8 cellular contexts compared by ENCODE assay signal in genomic region chr13:101514695-101515275, GRCh38.
A peak's percentile ranks its signal among the peaks of the same experiment; 100 is the strongest.
DNase-seq lines count a peak whose midpoint lies in the region; ATAC-seq and TF ChIP-seq lines count a peak whose summit lies in the region.

No MANE protein-coding gene starts in this region.

- no peaks in the 10 kb centered on the region for H3K36me3 Mint-ChIP-seq in CD4-positive, alpha-beta T cell (ENCODE audit: low read depth)

- no peaks in the 10 kb centered on the region for H4K20me1 ChIP-seq in PC-9 (ENCODE audit: insufficient read depth)

- H3K36me3 ChIP-seq in PC-9 (ENCODE audit: low read depth): peaks cover 9% of the 10 kb centered on the region; the same call in 1 of the 2 replicates

- no peak overlapping the region for H3K4me2 ChIP-seq in PC-9

- H3K79me2 ChIP-seq in PC-9 (ENCODE audit: low read depth): peaks cover 56% of the 10 kb centered on the region

- no peak overlapping the region for H3K27ac ChIP-seq in CD4-positive, alpha-beta T cell (ENCODE audit: low read depth, low read length)
- no peak overlapping the region for H3K27ac ChIP-seq in PC-9
- H3K27ac ChIP-seq in dorsolateral prefrontal cortex: no peak overlapping the region

- ATAC-seq in CD4-positive, alpha-beta T cell (ENCODE audit: poor library complexity): no peak
- ATAC-seq in GM18868 (IDR thresholded peaks at IDR 0.05; ENCODE audit: unreplicated experiment) (peak; percentile 78), HG03196 (IDR thresholded peaks at IDR 0.05; ENCODE audit: unreplicated experiment) (no peak)

- H3K27me3 ChIP-seq in CD4-positive, alpha-beta T cell (ENCODE audit: control insufficient read depth, insufficient read depth, low read length): no peaks in the 10 kb centered on the region
- no peaks in the 10 kb centered on the region for H3K27me3 ChIP-seq in PC-9 (ENCODE audit: insufficient read depth, low read depth)
- no peaks in the 10 kb centered on the region for H3K27me3 ChIP-seq in dorsolateral prefrontal cortex

- no peak for DNase-seq in CD4-positive, alpha-beta T cell
- DNase-seq in Jurkat, Clone E6-1 (ENCODE audit: low read depth, low spot score): peak; percentile 36
- DNase-seq in PC-9: peak; percentile 29 to 64
- DNase-seq in dorsolateral prefrontal cortex: peak in 2 of 10 donors; percentile 23 to 28
- DNase-seq in middle frontal gyrus (ENCODE audit: extremely low spot score, low spot score): peak; percentile 44
- no peak for DNase-seq in HK-2 (ENCODE audit: unreplicated experiment)

- no peaks in the 10 kb centered on the region for H3K9me2 ChIP-seq in PC-9 (ENCODE audit: insufficient read depth)

- intact Hi-C loops in CD4-positive, alpha-beta T cell (cut with DNase I, micrococcal nuclease): loop anchor here (2.0 to 5.0 kb wide), 3 partner anchors 242 to 1040 kb away; no protein-coding TSS in a partner anchor
- intact Hi-C loops in PC-9 (cut with micrococcal nuclease; ENCODE audit: unreplicated experiment) (loop anchor here (1.0 to 2.0 kb wide), 4 partner anchors 60 to 364 kb away; no protein-coding TSS in a partner anchor), dorsolateral prefrontal cortex (cut with DNase I) (loop anchor here (2.0 to 5.0 kb wide), 2 partner anchors 240 to 243 kb away; no protein-coding TSS in a partner anchor)

- no TSS peak for BruUV-seq in PC-9 (replicated peaks; lab: Mats Ljungman, UMichigan)

- no peak overlapping the region for H2AFZ ChIP-seq in PC-9

- peaks cover 16% of the 10 kb centered on the region for H3K27me3 Mint-ChIP-seq in CD4-positive, alpha-beta T cell

- no peak overlapping the region for H3K4me3 ChIP-seq in Jurkat, Clone E6-1 (ENCODE audit: low read length)
- no peak overlapping the region for H3K4me3 ChIP-seq in PC-9
- H3K4me3 ChIP-seq in dorsolateral prefrontal cortex: no peak overlapping the region

- peak; percentile 56 for TF ChIP-seq CTCF in CD4-positive, alpha-beta T cell (IDR thresholded peaks at IDR 0.05)
- TF ChIP-seq CTCF in PC-9 (conservative IDR thresholded peaks at IDR 0.05) (peak; percentile 92), dorsolateral prefrontal cortex (IDR thresholded peaks at IDR 0.05 in 54 of 56, conservative IDR thresholded peaks at IDR 0.05 in 2 of 56; ENCODE audit: low read depth in 1 of 56, partially characterized antibody in 56 of 56) (peak; percentile 71 to 94 (median 83))

- peaks cover 2% of the 10 kb centered on the region for H3K9me3 Mint-ChIP-seq in CD4-positive, alpha-beta T cell

- no peaks in the 10 kb centered on the region for H3K4me1 Mint-ChIP-seq in CD4-positive, alpha-beta T cell (ENCODE audit: low read depth)

- H3K4me3 Mint-ChIP-seq in CD4-positive, alpha-beta T cell: no peak overlapping the region

- no peak overlapping the region for H3K27ac Mint-ChIP-seq in CD4-positive, alpha-beta T cell

- H3K4me1 ChIP-seq in PC-9 (replicated peaks; ENCODE audit: insufficient read depth): no peaks in the 10 kb centered on the region; the same call in 1 of the 2 replicates

- POLR2A ChIA-PET in CD4-positive, alpha-beta T cell (lab: Charles Lee): no interaction called here
- POLR2A ChIA-PET in PC-9 (lab: Charles Lee; ENCODE audit: unreplicated experiment): no interaction called here

- CTCF ChIA-PET in CD4-positive, alpha-beta T cell (lab: Charles Lee): no interaction called here
- CTCF ChIA-PET in PC-9 (lab: Charles Lee): no interaction called here

- no peaks in the 10 kb centered on the region for H3K9me3 ChIP-seq in CD4-positive, alpha-beta T cell (ENCODE audit: control insufficient read depth, low read length)
- peaks cover 13% of the 10 kb centered on the region for H3K9me3 ChIP-seq in PC-9 (ENCODE audit: insufficient read depth, low read depth)

- H3F3A ChIP-seq in PC-9 (ENCODE audit: insufficient read depth, low read depth): peaks cover 17% of the 10 kb centered on the region; the same call in 1 of the 2 replicates

Comparison
In these comparisons a context has a peak if more than half of its experiments do, and no peak if none do; other contexts are left out.
1. DNase-seq: peak in Jurkat, Clone E6-1 (single experiment), PC-9 (2 of 2) and middle frontal gyrus (single experiment); none in CD4-positive, alpha-beta T cell (0 of 10) and HK-2 (single experiment).
2. Peak in every context shown above with its lines, with median percentiles within 50 percentile points of each other: CTCF ChIP-seq.